In the genomic region with DNA sequence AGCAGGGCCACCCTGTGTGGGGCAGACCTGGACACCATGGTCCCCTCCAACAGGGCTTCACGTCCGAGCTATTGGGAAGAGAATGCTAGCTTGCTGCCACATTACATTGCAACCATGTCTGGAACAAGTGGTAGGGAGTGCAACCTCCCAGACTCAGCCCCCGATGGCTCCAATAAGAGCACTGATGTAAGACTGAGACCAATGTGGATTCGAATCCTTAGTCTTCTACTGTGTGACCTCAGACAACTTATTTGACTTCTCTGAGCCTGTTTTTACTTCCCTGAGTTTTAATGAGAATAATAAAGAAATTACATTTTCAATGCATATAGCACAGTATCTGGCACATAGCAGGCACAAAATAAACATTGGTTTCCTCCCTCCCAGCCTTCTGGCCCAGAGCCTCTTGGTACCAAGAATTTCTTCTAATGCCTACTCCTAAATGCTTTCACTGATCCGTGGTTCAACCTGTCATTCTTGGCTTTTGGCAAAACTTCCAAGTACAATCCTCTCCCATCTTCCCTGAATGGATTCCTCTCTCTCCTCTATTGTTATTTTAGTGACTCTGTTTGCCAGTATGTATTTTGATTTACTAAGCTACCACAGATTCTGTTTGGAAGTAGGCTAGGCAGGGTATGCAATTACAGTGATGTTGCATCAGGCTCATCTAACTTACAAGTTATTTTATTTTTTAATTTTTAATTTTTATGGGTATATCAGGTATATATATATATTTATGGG, we compare ENCODE assay signal across 13 cellular contexts. TPM values are rescaled to one million over a fixed set of nuclear protein-coding genes. Genes with fewer than 3 reads are reported as not detected.
DNase-seq lines count a peak whose midpoint lies in the region; FAIRE-seq and TF ChIP-seq lines count a peak whose summit lies in the region.
"Had no signal": no experiment of that assay in that cellular context is flagged by ENCODE, and none has a peak within 500 bp of the region (broad histone marks: within the 10 kb centered on the region; RNA-seq: fewer than 3 reads in every experiment).

No MANE protein-coding gene starts in this region.

- no peak overlapping the region for H4K5ac ChIP-seq in mesendoderm (ENCODE audit: low read length)

- H3K4me1 ChIP-seq in duodenal mucosa (ENCODE audit: control insufficient read depth in 1 of 2, insufficient read depth in 2 of 2, low read length in 2 of 2) (peaks cover 0 to 14% of the 10 kb centered on the region in 2 donors), mesendoderm (ENCODE audit: control insufficient read depth, low read depth, low read length) (no peaks in the 10 kb centered on the region), vagina (peaks cover 34% of the 10 kb centered on the region)
- H3K4me1 ChIP-seq: foreskin keratinocyte had no signal

- H3K23ac ChIP-seq in mesendoderm (ENCODE audit: low read length), result no peak overlapping the region

- H2BK120ac ChIP-seq in mesendoderm (ENCODE audit: low read depth, low read length), result no peak overlapping the region

- no peak for TF ChIP-seq CTCF in vagina (IDR thresholded peaks at IDR 0.05)

- no peak overlapping the region for H4K8ac ChIP-seq in mesendoderm (ENCODE audit: low read depth, low read length)

- H3K27ac ChIP-seq in duodenal mucosa (ENCODE audit: low read depth, low read length) (peak overlapping the region; percentile 0), mesendoderm (ENCODE audit: low read depth, low read length) (no peak overlapping the region), vagina (peak overlapping the region; percentile 72)
- H3K27ac ChIP-seq: foreskin keratinocyte had no signal

- peak overlapping the region; percentile 2 for H3K27ac Mint-ChIP-seq in activated naive CD4-positive, alpha-beta T cell treated with anti-CD3 and anti-CD28 coated beads, Interleukin-2, amount 50 U/mL, for 24 hours
- H3K27ac Mint-ChIP-seq: T-cell had no signal

- H3K4me1 Mint-ChIP-seq in activated naive CD4-positive, alpha-beta T cell treated with anti-CD3 and anti-CD28 coated beads, Interleukin-2, amount 50 U/mL, for 24 hours, result no peaks in the 10 kb centered on the region
- H3K4me1 Mint-ChIP-seq: T-cell had no signal

- no peak for TF ChIP-seq POLR2A in vagina (IDR thresholded peaks at IDR 0.05)

- no peaks in the 10 kb centered on the region for H3K27me3 Mint-ChIP-seq in activated naive CD4-positive, alpha-beta T cell treated with anti-CD3 and anti-CD28 coated beads, Interleukin-2, amount 50 U/mL, for 24 hours

- H3K36me3 ChIP-seq in duodenal mucosa (ENCODE audit: control insufficient read depth in 1 of 2, insufficient read depth in 2 of 2, low read length in 2 of 2) (no peaks in the 10 kb centered on the region), mesendoderm (ENCODE audit: control insufficient read depth, insufficient read depth, low read length) (no peaks in the 10 kb centered on the region), vagina (no peaks in the 10 kb centered on the region)

- WGBS in mesendoderm (ENCODE audit: extremely low coverage, insufficient coverage, low lambda C conversion rate), result no CpG with 5 or more reads among the region's 5 CpGs

- no peak overlapping the region for H3K18ac ChIP-seq in mesendoderm (ENCODE audit: low read length)

- no peak overlapping the region for H3K4ac ChIP-seq in mesendoderm (ENCODE audit: low read depth, low read length)

- no peaks in the 10 kb centered on the region for H3K36me3 Mint-ChIP-seq in activated naive CD4-positive, alpha-beta T cell treated with anti-CD3 and anti-CD28 coated beads, Interleukin-2, amount 50 U/mL, for 24 hours
- H3K36me3 Mint-ChIP-seq: T-cell had no signal

- peaks cover 0 to 3% of the 10 kb centered on the region in 2 donors for H3K27me3 ChIP-seq in duodenal mucosa (ENCODE audit: control insufficient read depth in 1 of 2, insufficient read depth in 2 of 2, low read length in 2 of 2)
- no peaks in the 10 kb centered on the region for H3K27me3 ChIP-seq in mesendoderm (ENCODE audit: insufficient read depth, low read length, poor library complexity)
- no peaks in the 10 kb centered on the region for H3K27me3 ChIP-seq in vagina
- H3K27me3 ChIP-seq: foreskin keratinocyte had no signal

- H2BK5ac ChIP-seq in mesendoderm (ENCODE audit: low read length), result no peak overlapping the region

- no peak for DNase-seq in activated naive CD4-positive, alpha-beta T cell treated with anti-CD3 and anti-CD28 coated beads, Interleukin-2, amount 50 U/mL, for 16 hours
- DNase-seq in mesendoderm (no peak), vagina (ENCODE audit: extremely low spot score in 2 of 2) (no peak), dermis blood vessel endothelial cell (no peak), HTR-8/SVneo (ENCODE audit: insufficient read length, low spot score) (no peak)
- DNase-seq in activated effector memory CD4-positive, alpha-beta T cell treated with Interleukin-2 at 50 U/mL for 16 hours, result no peak
- DNase-seq: foreskin keratinocyte, GF-D8, NCI-H1048, T-cell had no signal

- no peaks in the 10 kb centered on the region for H3K9me3 Mint-ChIP-seq in activated naive CD4-positive, alpha-beta T cell treated with anti-CD3 and anti-CD28 coated beads, Interleukin-2, amount 50 U/mL, for 24 hours
- H3K9me3 Mint-ChIP-seq: T-cell had no signal

- no peak overlapping the region for H3K4me3 Mint-ChIP-seq in activated naive CD4-positive, alpha-beta T cell treated with anti-CD3 and anti-CD28 coated beads, Interleukin-2, amount 50 U/mL, for 24 hours
- H3K4me3 Mint-ChIP-seq: T-cell had no signal

- H3K56ac ChIP-seq in mesendoderm (ENCODE audit: low read length), result peak overlapping the region; percentile 18

- FAIRE-seq in HTR-8/SVneo (lab: Jason Lieb, UNC), result no peak
- FAIRE-seq: A204.1 had no signal

- intact Hi-C loops in vagina (cut with DNase I), result no loop called here

- H3K4me3 ChIP-seq in duodenal mucosa (ENCODE audit: low read depth in 1 of 2, low read length in 2 of 2) (no peak overlapping the region), mesendoderm (ENCODE audit: low read length) (no peak overlapping the region), vagina (no peak overlapping the region)

- no peak overlapping the region for H3K4me2 ChIP-seq in mesendoderm (ENCODE audit: low read length)

- H3K79me1 ChIP-seq in mesendoderm (ENCODE audit: low read length), result no peaks in the 10 kb centered on the region

- H2AK5ac ChIP-seq in mesendoderm (ENCODE audit: low read length), result peak overlapping the region; percentile 39

- no peaks in the 10 kb centered on the region for H3K9me3 ChIP-seq in duodenal mucosa (ENCODE audit: control insufficient read depth in 1 of 2, low read length in 2 of 2)
- H3K9me3 ChIP-seq in vagina, result no peaks in the 10 kb centered on the region

- H2BK15ac ChIP-seq in mesendoderm (replicated peaks; ENCODE audit: low read depth), result no peak overlapping the region

- H3K9ac ChIP-seq in duodenal mucosa (ENCODE audit: low read depth in 1 of 2, low read length in 2 of 2) (no peak overlapping the region), mesendoderm (ENCODE audit: low read length) (no peak overlapping the region)

- no peaks in the 10 kb centered on the region for H3K79me2 ChIP-seq in mesendoderm (ENCODE audit: control insufficient read depth, insufficient read depth, low read length)

RNA-seq across cellular contexts. Expression of a gene that starts 34.6 kb away (rescaled TPM):
- 0.22 TPM for polyA plus RNA-seq in mesendoderm (2013, experiment 1 of 2)
- polyA plus RNA-seq in mesendoderm (2013, experiment 2 of 2), result 0.32 TPM
- 15.0 TPM for total RNA-seq in vagina
- 0.42 and 31.5 TPM in 2 replicates for total RNA-seq in dermis blood vessel endothelial cell
- total RNA-seq: foreskin keratinocyte had no signal
